ENCODE assay signal across 29 cellular contexts in the genomic region with DNA sequence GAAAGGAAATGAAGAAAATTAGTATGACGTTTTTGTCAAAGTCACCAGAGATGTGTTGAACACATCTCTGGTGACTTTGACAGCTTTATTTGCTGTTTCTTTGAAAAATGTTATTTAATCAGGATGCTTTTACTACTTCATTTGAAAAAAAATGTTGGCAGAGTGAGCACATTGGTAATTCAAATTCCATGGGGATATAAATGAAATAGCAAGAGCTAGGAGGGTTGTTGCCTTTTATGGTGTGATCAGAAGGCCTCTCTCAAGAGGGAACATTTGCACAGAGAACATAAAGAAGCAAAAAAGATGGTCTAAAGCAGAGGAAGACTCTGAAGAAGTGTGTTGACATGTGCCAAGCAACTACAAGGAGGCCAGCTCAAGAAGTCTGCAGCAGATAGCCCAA.
"Had no signal": no experiment of that assay in that cellular context is flagged by ENCODE, and none has a peak within 500 bp of the region (broad histone marks: within the 10 kb centered on the region; RNA-seq: fewer than 3 reads in every experiment).

No MANE protein-coding gene starts in this region.

- H3K4me3 Mint-ChIP-seq: effector memory CD8-positive, alpha-beta T cell; mesothelial cell of epicardium; naive thymus-derived CD4-positive, alpha-beta T cell; nephron; stimulated activated naive B cell treated with anti-CD40 and anti-IgM and Interleukin-4, amounts not matched to agents 10 μg/mL and 1 μg/mL and 100 μg/mL, for 72 hours; stimulated activated naive CD8-positive, alpha-beta T cell treated with anti-CD3 and anti-CD28 coated beads, Interleukin-15, Interleukin-2, amounts not matched to agents 100 ng/mL and 50 ng/mL, for 24 hours had no signal

- H3K79me2 ChIP-seq: hepatocyte had no signal

- DNase-seq: colonic mucosa; dermis blood vessel endothelial cell; effector memory CD8-positive, alpha-beta T cell; erythroblast; esophagus squamous epithelium; heart left ventricle; left cardiac atrium; left lung; mesenchymal stem cell; mucosa of descending colon; naive thymus-derived CD4-positive, alpha-beta T cell; nucleus accumbens; sigmoid colon; small intestine; stimulated activated CD4-positive, alpha-beta T cell treated with anti-CD3 and anti-CD28 coated beads, Interleukin-15, amount 100 ng/mL, for 24 hours; stimulated activated CD4-positive, alpha-beta T cell treated with anti-CD3 and anti-CD28 coated beads, Interleukin-2, amount 100 ng/mL, for 48 hours; stimulated activated naive B cell treated with anti-CD40 and anti-IgM and Interleukin-4, amounts not matched to agents 10 μg/mL and 1 μg/mL and 100 μg/mL, for 72 hours; upper lobe of left lung had no signal

- ATAC-seq: effector memory CD8-positive, alpha-beta T cell; gastroesophageal sphincter; heart left ventricle; left cardiac atrium; left lung; mucosa of descending colon; naive thymus-derived CD4-positive, alpha-beta T cell; stimulated activated naive B cell treated with anti-CD40 and anti-IgM and Interleukin-4, amounts not matched to agents 10 μg/mL and 1 μg/mL and 100 μg/mL, for 72 hours had no signal

- H3K27ac Mint-ChIP-seq: effector memory CD8-positive, alpha-beta T cell; mesothelial cell of epicardium; naive thymus-derived CD4-positive, alpha-beta T cell; nephron; stimulated activated naive B cell treated with anti-CD40 and anti-IgM and Interleukin-4, amounts not matched to agents 10 μg/mL and 1 μg/mL and 100 μg/mL, for 72 hours; stimulated activated naive CD8-positive, alpha-beta T cell treated with anti-CD3 and anti-CD28 coated beads, Interleukin-15, Interleukin-2, amounts not matched to agents 100 ng/mL and 50 ng/mL, for 24 hours had no signal

- H3K4me1 Mint-ChIP-seq: naive thymus-derived CD4-positive, alpha-beta T cell; stimulated activated naive B cell treated with anti-CD40 and anti-IgM and Interleukin-4, amounts not matched to agents 10 μg/mL and 1 μg/mL and 100 μg/mL, for 72 hours had no signal

- H3K4me2 ChIP-seq: hepatocyte had no signal

- H3K27me3 ChIP-seq: colonic mucosa, esophagus squamous epithelium, gastroesophageal sphincter, heart left ventricle, hepatocyte, left lung, right atrium auricular region, sigmoid colon, tibial nerve, upper lobe of left lung had no signal

- H3K9me3 ChIP-seq: colonic mucosa, esophagus squamous epithelium, gastroesophageal sphincter, heart left ventricle, left lung, mucosa of descending colon, prostate gland, right atrium auricular region, sigmoid colon, thoracic aorta, tibial nerve, upper lobe of left lung had no signal

- H2AFZ ChIP-seq: hepatocyte had no signal

- H3K4me3 ChIP-seq: colonic mucosa, esophagus squamous epithelium, gastroesophageal sphincter, heart left ventricle, hepatocyte, left lung, mucosa of descending colon, prostate gland, right atrium auricular region, sigmoid colon, thoracic aorta, tibial nerve, upper lobe of left lung had no signal

- H3K27me3 Mint-ChIP-seq: effector memory CD8-positive, alpha-beta T cell; stimulated activated naive B cell treated with anti-CD40 and anti-IgM and Interleukin-4, amounts not matched to agents 10 μg/mL and 1 μg/mL and 100 μg/mL, for 72 hours; stimulated activated naive CD8-positive, alpha-beta T cell treated with anti-CD3 and anti-CD28 coated beads, Interleukin-15, Interleukin-2, amounts not matched to agents 100 ng/mL and 50 ng/mL, for 24 hours had no signal

- H3K36me3 ChIP-seq: colonic mucosa, esophagus squamous epithelium, gastroesophageal sphincter, heart left ventricle, left lung, prostate gland, right atrium auricular region, sigmoid colon, thoracic aorta, tibial nerve, upper lobe of left lung had no signal

- FAIRE-seq: endometrium, small intestine, urothelium cell line had no signal

- H3K36me3 Mint-ChIP-seq: mesothelial cell of epicardium; naive thymus-derived CD4-positive, alpha-beta T cell; stimulated activated naive B cell treated with anti-CD40 and anti-IgM and Interleukin-4, amounts not matched to agents 10 μg/mL and 1 μg/mL and 100 μg/mL, for 72 hours had no signal

- H3K4me1 ChIP-seq: colonic mucosa, prostate gland, upper lobe of left lung had no signal

- H3K27ac ChIP-seq: colonic mucosa, esophagus squamous epithelium, gastroesophageal sphincter, heart left ventricle, hepatocyte, left lung, prostate gland, right atrium auricular region, sigmoid colon, thoracic aorta, tibial nerve, upper lobe of left lung had no signal
